In the genomic region with DNA sequence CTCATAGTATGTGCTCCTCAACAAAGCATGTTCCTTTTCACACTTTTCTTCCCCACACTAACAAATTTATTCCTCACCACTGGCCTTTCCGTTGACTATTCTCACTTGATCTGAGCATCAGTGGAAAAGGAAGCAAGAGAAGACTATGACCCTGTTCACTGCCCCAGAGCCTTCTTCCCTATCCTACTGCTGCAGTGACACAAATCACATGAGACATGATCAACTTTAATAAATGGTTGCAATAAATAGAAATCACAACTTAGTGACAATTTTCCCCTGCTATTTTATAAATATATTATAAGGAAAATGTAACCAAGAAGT, we compare ENCODE assay signal across 1 cellular context.
TF ChIP-seq lines count a peak whose summit lies in the region.

No MANE protein-coding gene starts in this region.

TF ChIP-seq in HepG2, 621 proteins besides CTCF, POLR2A, EP300 and RAD21 (continued from another document):
- TF ChIP-seq, protein P1, sequence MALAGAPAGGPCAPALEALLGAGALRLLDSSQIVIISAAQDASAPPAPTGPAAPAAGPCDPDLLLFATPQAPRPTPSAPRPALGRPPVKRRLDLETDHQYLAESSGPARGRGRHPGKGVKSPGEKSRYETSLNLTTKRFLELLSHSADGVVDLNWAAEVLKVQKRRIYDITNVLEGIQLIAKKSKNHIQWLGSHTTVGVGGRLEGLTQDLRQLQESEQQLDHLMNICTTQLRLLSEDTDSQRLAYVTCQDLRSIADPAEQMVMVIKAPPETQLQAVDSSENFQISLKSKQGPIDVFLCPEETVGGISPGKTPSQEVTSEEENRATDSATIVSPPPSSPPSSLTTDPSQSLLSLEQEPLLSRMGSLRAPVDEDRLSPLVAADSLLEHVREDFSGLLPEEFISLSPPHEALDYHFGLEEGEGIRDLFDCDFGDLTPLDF (CRISPR knock-in tag; IDR thresholded peaks at IDR 0.05) = 0 out of 2 replicates have a peak, but pooled peaks have one; percentile 20
- peak; percentile 31; the same call in 1 of the 2 replicates for TF ChIP-seq TBX3 (IDR thresholded peaks at IDR 0.05; ENCODE audit: borderline replicate concordance)
- peak; percentile 29 for TF ChIP-seq EHMT2 (IDR thresholded peaks at IDR 0.05; ENCODE audit: borderline replicate concordance, low read depth, low read length)
- TF ChIP-seq HNRNPL (IDR thresholded peaks at IDR 0.05; ENCODE audit: low read depth, low read length) = no peak
- TF ChIP-seq ZNF354B (CRISPR knock-in tag; IDR thresholded peaks at IDR 0.05) = 0 out of 2 replicates have a peak, but pooled peaks have one; percentile 36
- TF ChIP-seq NR2F1 (CRISPR knock-in tag; IDR thresholded peaks at IDR 0.05) = no peak
- no peak for TF ChIP-seq ZNF776 (CRISPR knock-in tag; IDR thresholded peaks at IDR 0.05)
- TF ChIP-seq GTF2F1 (IDR thresholded peaks at IDR 0.05; ENCODE audit: low read length) = no peak
- peak; percentile 53; the same call in 1 of the 2 replicates for TF ChIP-seq TBX2 (CRISPR knock-in tag; IDR thresholded peaks at IDR 0.05; ENCODE audit: borderline replicate concordance)
- no peak for TF ChIP-seq ZNF138 (CRISPR knock-in tag; IDR thresholded peaks at IDR 0.05; ENCODE audit: low read depth)
- TF ChIP-seq HNRNPK (IDR thresholded peaks at IDR 0.05; ENCODE audit: low read depth, low read length, poor library complexity, severe bottlenecking) = no peak
- no peak for TF ChIP-seq ZNF557 (CRISPR knock-in tag; IDR thresholded peaks at IDR 0.05)
- no peak for TF ChIP-seq MYC (CRISPR knock-in tag; IDR thresholded peaks at IDR 0.05; ENCODE audit: borderline replicate concordance)
- no peak for TF ChIP-seq PLSCR1 (CRISPR knock-in tag; IDR thresholded peaks at IDR 0.05; ENCODE audit: borderline replicate concordance)
- no peak for TF ChIP-seq ONECUT2 (CRISPR knock-in tag; IDR thresholded peaks at IDR 0.05)
- TF ChIP-seq ARID2 (CRISPR knock-in tag; IDR thresholded peaks at IDR 0.05; ENCODE audit: borderline replicate concordance) = no peak
- 0 out of 2 replicates have a peak, but pooled peaks have one; percentile 7 for TF ChIP-seq GATA4 (IDR thresholded peaks at IDR 0.05; ENCODE audit: borderline replicate concordance, low read depth)
- no peak for TF ChIP-seq ZSCAN31 (CRISPR knock-in tag; IDR thresholded peaks at IDR 0.05; ENCODE audit: low read depth)
- 0 out of 2 replicates have a peak, but pooled peaks have one; percentile 12 for TF ChIP-seq ZNF747 (CRISPR knock-in tag; IDR thresholded peaks at IDR 0.05; ENCODE audit: borderline replicate concordance)
- 0 out of 2 replicates have a peak, but pooled peaks have one; percentile 41 for TF ChIP-seq THYN1 (CRISPR knock-in tag; IDR thresholded peaks at IDR 0.05; ENCODE audit: borderline replicate concordance, low read depth)
- TF ChIP-seq ZNF501 (CRISPR knock-in tag; IDR thresholded peaks at IDR 0.05) = no peak
- 0 out of 2 replicates have a peak, but pooled peaks have one; percentile 7 for TF ChIP-seq ZNF816 (CRISPR knock-in tag; IDR thresholded peaks at IDR 0.05; ENCODE audit: borderline replicate concordance)
- TF ChIP-seq ASH2L (IDR thresholded peaks at IDR 0.05; ENCODE audit: insufficient read length, low read depth, low read length) = peak; percentile 3
- TF ChIP-seq, protein P2, sequence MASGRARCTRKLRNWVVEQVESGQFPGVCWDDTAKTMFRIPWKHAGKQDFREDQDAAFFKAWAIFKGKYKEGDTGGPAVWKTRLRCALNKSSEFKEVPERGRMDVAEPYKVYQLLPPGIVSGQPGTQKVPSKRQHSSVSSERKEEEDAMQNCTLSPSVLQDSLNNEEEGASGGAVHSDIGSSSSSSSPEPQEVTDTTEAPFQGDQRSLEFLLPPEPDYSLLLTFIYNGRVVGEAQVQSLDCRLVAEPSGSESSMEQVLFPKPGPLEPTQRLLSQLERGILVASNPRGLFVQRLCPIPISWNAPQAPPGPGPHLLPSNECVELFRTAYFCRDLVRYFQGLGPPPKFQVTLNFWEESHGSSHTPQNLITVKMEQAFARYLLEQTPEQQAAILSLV (CRISPR knock-in tag; IDR thresholded peaks at IDR 0.05; ENCODE audit: borderline replicate concordance) = no peak
- no peak for TF ChIP-seq HDAC6 (IDR thresholded peaks at IDR 0.05; ENCODE audit: low read depth, low read length)
- TF ChIP-seq KMT2B (CRISPR knock-in tag; IDR thresholded peaks at IDR 0.05) = no peak
- TF ChIP-seq FOXP4 (CRISPR knock-in tag; IDR thresholded peaks at IDR 0.05) = 0 out of 2 replicates have a peak, but pooled peaks have one; percentile 1
- no peak for TF ChIP-seq ZNF598 (CRISPR knock-in tag; IDR thresholded peaks at IDR 0.05; ENCODE audit: borderline replicate concordance)
- 0 out of 2 replicates have a peak, but pooled peaks have one; percentile 39 for TF ChIP-seq DNMT3B (CRISPR knock-in tag; conservative IDR thresholded peaks at IDR 0.05)
- TF ChIP-seq NR2C2 (CRISPR knock-in tag; IDR thresholded peaks at IDR 0.05; ENCODE audit: borderline replicate concordance) = no peak
- TF ChIP-seq, protein P3, sequence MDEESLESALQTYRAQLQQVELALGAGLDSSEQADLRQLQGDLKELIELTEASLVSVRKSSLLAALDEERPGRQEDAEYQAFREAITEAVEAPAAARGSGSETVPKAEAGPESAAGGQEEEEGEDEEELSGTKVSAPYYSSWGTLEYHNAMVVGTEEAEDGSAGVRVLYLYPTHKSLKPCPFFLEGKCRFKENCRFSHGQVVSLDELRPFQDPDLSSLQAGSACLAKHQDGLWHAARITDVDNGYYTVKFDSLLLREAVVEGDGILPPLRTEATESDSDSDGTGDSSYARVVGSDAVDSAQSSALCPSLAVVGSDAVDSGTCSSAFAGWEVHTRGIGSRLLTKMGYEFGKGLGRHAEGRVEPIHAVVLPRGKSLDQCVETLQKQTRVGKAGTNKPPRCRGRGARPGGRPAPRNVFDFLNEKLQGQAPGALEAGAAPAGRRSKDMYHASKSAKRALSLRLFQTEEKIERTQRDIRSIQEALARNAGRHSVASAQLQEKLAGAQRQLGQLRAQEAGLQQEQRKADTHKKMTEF (CRISPR knock-in tag; IDR thresholded peaks at IDR 0.05) = peak; percentile 3; the same call in 1 of the 2 replicates
- TF ChIP-seq NFATC3 (CRISPR knock-in tag; IDR thresholded peaks at IDR 0.05) = no peak
- TF ChIP-seq, protein P4, sequence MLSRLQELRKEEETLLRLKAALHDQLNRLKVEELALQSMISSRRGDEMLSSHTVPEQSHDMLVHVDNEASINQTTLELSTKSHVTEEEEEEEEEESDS (CRISPR knock-in tag; IDR thresholded peaks at IDR 0.05; ENCODE audit: borderline replicate concordance) = no peak
- no peak for TF ChIP-seq POLR2AphosphoS5 (IDR thresholded peaks at IDR 0.05; ENCODE audit: low read depth, low read length)
- no peak for TF ChIP-seq RORA (CRISPR knock-in tag; IDR thresholded peaks at IDR 0.05)
- 0 out of 2 replicates have a peak, but pooled peaks have one; percentile 14 for TF ChIP-seq ZNF616 (CRISPR knock-in tag; IDR thresholded peaks at IDR 0.05; ENCODE audit: low read depth)
- TF ChIP-seq FOXJ3 (CRISPR knock-in tag; IDR thresholded peaks at IDR 0.05; ENCODE audit: borderline replicate concordance) = no peak
- peak; percentile 48; the same call in 1 of the 2 replicates for TF ChIP-seq CHD4 (IDR thresholded peaks at IDR 0.05; ENCODE audit: borderline replicate concordance, low read length)
- no peak for TF ChIP-seq ZNF33B (CRISPR knock-in tag; IDR thresholded peaks at IDR 0.05)
- TF ChIP-seq RFX3 (CRISPR knock-in tag; IDR thresholded peaks at IDR 0.05) = no peak
- TF ChIP-seq ZNF605 (CRISPR knock-in tag; IDR thresholded peaks at IDR 0.05) = 0 out of 2 replicates have a peak, but pooled peaks have one; percentile 0
- no peak for TF ChIP-seq EEA1 (CRISPR knock-in tag; IDR thresholded peaks at IDR 0.05; ENCODE audit: borderline replicate concordance)
TF ChIP-seq in HepG2: peak in this region for 19.
